14 cellular contexts compared by ENCODE assay signal in the genomic region with DNA sequence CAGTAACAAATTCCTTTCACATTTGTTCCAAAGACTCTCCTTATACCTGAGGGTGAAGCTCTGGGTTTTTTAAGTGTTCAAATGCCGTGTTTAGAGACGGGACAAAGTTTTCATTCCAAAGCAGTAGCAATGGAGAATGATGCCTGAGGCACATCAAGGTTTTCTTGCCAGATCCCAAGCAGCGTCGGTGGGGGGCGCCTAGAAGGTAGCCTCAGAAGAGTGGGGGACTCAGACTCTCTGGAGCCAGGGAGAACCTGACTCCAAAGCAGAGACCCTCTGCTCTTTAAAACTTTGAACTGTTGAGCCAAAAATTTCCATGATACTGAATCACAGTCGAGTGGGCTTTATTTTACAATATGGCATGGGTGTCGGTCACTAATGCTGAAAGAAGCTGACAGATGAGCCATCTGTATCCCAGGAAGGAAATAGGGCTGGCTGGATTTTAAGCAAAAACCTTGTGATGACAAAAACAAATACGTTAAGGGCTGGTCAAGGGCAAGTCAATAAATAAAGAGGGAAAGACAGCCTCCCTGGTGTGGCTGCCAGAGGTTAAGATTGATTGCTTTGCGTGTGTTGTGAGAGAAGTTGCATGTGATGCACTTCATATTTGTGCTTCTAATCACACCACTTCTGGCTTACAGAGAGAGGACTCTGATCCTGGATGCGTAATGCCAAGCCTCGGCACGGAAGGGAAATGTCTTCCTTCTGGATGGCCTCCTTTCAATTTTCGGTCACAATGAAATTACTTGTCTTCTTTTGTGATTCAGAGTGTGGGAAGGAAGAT.
DNase-seq lines count a peak whose midpoint lies in the region; ATAC-seq and TF ChIP-seq lines count a peak whose summit lies in the region.
"Had no signal": no experiment of that assay in that cellular context is flagged by ENCODE, and none has a peak within 500 bp of the region (broad histone marks: within the 10 kb centered on the region; RNA-seq: fewer than 3 reads in every experiment).

No MANE protein-coding gene starts in this region.

- H3K4me3 ChIP-seq in LNCaP clone FGC (ENCODE audit: low read depth, low read length) (no peak overlapping the region), endocrine pancreas (ENCODE audit: control insufficient read depth, insufficient read depth, low read length) (peak overlapping the region; percentile 47)
- H3K4me3 ChIP-seq: coronary artery had no signal

- peaks cover 3% of the 10 kb centered on the region for H3K4me1 ChIP-seq in endocrine pancreas (ENCODE audit: control insufficient read depth, insufficient read depth, low read length)

- H3K27me3 Mint-ChIP-seq in nephron (ENCODE audit: low read depth) = peaks cover 15% of the 10 kb centered on the region

- TF ChIP-seq CTCF in LNCaP clone FGC (IDR thresholded peaks at IDR 0.05; ENCODE audit: control insufficient read depth, extremely low read depth, insufficient read depth) (no peak), nephron (IDR thresholded peaks at IDR 0.05; ENCODE audit: unreplicated experiment in 3 of 3) (no peak)

- H3K36me3 ChIP-seq in endocrine pancreas (ENCODE audit: control insufficient read depth, insufficient read depth, low read length) = no peaks in the 10 kb centered on the region

- H3K9me3 Mint-ChIP-seq in nephron = no peaks in the 10 kb centered on the region
- H3K9me3 Mint-ChIP-seq: natural killer cell had no signal

- peak overlapping the region in 2 of 3 experiments; percentile 15 to 18 for H3K27ac Mint-ChIP-seq in nephron
- H3K27ac Mint-ChIP-seq: natural killer cell had no signal

- H3K9ac ChIP-seq in endocrine pancreas (ENCODE audit: control insufficient read depth, insufficient read depth, low read length) = no peak overlapping the region

- no peaks in the 10 kb centered on the region for H3K9me3 ChIP-seq in endocrine pancreas (ENCODE audit: control insufficient read depth, low read length)

- no peaks in the 10 kb centered on the region for H3K36me3 Mint-ChIP-seq in nephron (ENCODE audit: low read depth)
- H3K36me3 Mint-ChIP-seq: natural killer cell had no signal

- no peak for ATAC-seq in left cardiac atrium
- ATAC-seq: natural killer cell had no signal

- H3K27me3 ChIP-seq in endocrine pancreas (ENCODE audit: control insufficient read depth, insufficient read depth, low read length) = no peaks in the 10 kb centered on the region

- intact Hi-C loops in left cardiac atrium (cut with DNase I) = no loop called here

- peaks cover 18% of the 10 kb centered on the region for H3K4me1 Mint-ChIP-seq in nephron
- H3K4me1 Mint-ChIP-seq: natural killer cell had no signal

- DNase-seq in EL (peak; percentile 66), LNCaP clone FGC (ENCODE audit: low read depth) (peak; percentile 15), left cardiac atrium (no peak), NOMO-1 (lab: John Stamatoyannopoulos, UW; ENCODE audit: unreplicated experiment in 2 of 2) (no peak), retina (no peak)
- DNase-seq: activated CD8-positive, alpha-beta memory T cell treated with anti-CD3 and anti-CD28 coated beads for 24 hours; GOT3; natural killer cell; NCI-H1048; NCI-H345; stimulated activated CD4-positive, alpha-beta T cell treated with anti-CD3 and anti-CD28 coated beads, Interleukin-15, amount 100 ng/mL, for 24 hours had no signal

- H3K4me3 Mint-ChIP-seq in nephron = no peak overlapping the region
- H3K4me3 Mint-ChIP-seq: natural killer cell had no signal

Comparison
In these comparisons a context has a peak if more than half of its experiments do, and no peak if none do; other contexts are left out.
1. DNase-seq: peak in EL (single experiment) and LNCaP clone FGC (single experiment); none in left cardiac atrium (single experiment), NOMO-1 (0 of 2) and retina (single experiment).